ENCODE assay signal across 10 cellular contexts in genomic region chr16:2468725-2469398, GRCh38. TPM values are rescaled to one million over a fixed set of nuclear protein-coding genes. Genes with fewer than 3 reads are reported as not detected.
DNase-seq lines count a peak whose midpoint lies in the region; ATAC-seq, FAIRE-seq and TF ChIP-seq lines count a peak whose summit lies in the region.
"Had no signal": no experiment of that assay in that cellular context is flagged by ENCODE, and none has a peak within 500 bp of the region (broad histone marks: within the 10 kb centered on the region; RNA-seq: fewer than 3 reads in every experiment).

No MANE protein-coding gene starts in this region.

- no peaks in the 10 kb centered on the region for H3K79me2 ChIP-seq in DND-41 (ENCODE audit: insufficient read depth, low read length)

- H3K27me3 ChIP-seq in DND-41 (ENCODE audit: insufficient read depth, low read length, poor library complexity) (peaks cover 41% of the 10 kb centered on the region), IMR-90 (ENCODE audit: control insufficient read depth, insufficient read depth, low read length) (no peaks in the 10 kb centered on the region; the same call in 1 of the 2 replicates), iPS-15b (ENCODE audit: control insufficient read depth, insufficient read depth, low read length) (peaks cover 16% of the 10 kb centered on the region), small intestine (ENCODE audit: control insufficient read depth in 2 of 2, insufficient read depth in 2 of 2, low read length in 2 of 2) (peaks cover 16 to 20% of the 10 kb centered on the region in 2 donors)

- no peak overlapping the region for H2BK120ac ChIP-seq in IMR-90 (ENCODE audit: low read depth, low read length)

- no peak overlapping the region for H3K4ac ChIP-seq in IMR-90 (ENCODE audit: low read depth, low read length)

- no peak overlapping the region for H3K23ac ChIP-seq in IMR-90 (ENCODE audit: low read depth, low read length)

- CTCF ChIA-PET in IMR-90 (lab: Yijun Ruan, JAX), result interaction anchor here (1.2 kb wide), 1 partner anchor 33 kb away, joined by 4 read pairs; no protein-coding TSS in a partner anchor

- no peak overlapping the region for H2BK5ac ChIP-seq in IMR-90 (ENCODE audit: low read depth, low read length, poor library complexity, severe bottlenecking)

- peak overlapping the region; percentile 97 for H2AK9ac ChIP-seq in IMR-90 (replicated peaks; ENCODE audit: low read depth, low read length, poor library complexity)

- no peak overlapping the region for H4K5ac ChIP-seq in IMR-90 (ENCODE audit: low read depth, low read length)

- no TSS peak for BruUV-seq in IMR-90 (replicated peaks; lab: Mats Ljungman, UMichigan)

- in situ Hi-C loops in IMR-90 (cut with MboI; ENCODE audit: low sequenced_read_pairs), result no loop called here

- H3K9me3 ChIP-seq in DND-41 (ENCODE audit: insufficient read depth, low read length, severe bottlenecking), result no peaks in the 10 kb centered on the region
- H3K9me3 ChIP-seq in IMR-90 (ENCODE audit: control insufficient read depth, insufficient read depth, low read length), result no peaks in the 10 kb centered on the region
- H3K9me3 ChIP-seq in iPS-15b (ENCODE audit: control insufficient read depth, insufficient read depth, low read length), result no peaks in the 10 kb centered on the region
- no peaks in the 10 kb centered on the region for H3K9me3 ChIP-seq in small intestine (ENCODE audit: control insufficient read depth, low read depth)

- no peak overlapping the region for H2BK15ac ChIP-seq in IMR-90 (ENCODE audit: low read depth, low read length)

- peak overlapping the region; percentile 13; the same call in 1 of the 2 replicates for H3K9ac ChIP-seq in DND-41 (ENCODE audit: low read depth, low read length)
- H3K9ac ChIP-seq in IMR-90 (ENCODE audit: low read depth, low read length), result no peak overlapping the region
- peak overlapping the region; percentile 38 for H3K9ac ChIP-seq in iPS-15b (ENCODE audit: low read depth, low read length)

- TF ChIP-seq POLR2A in IMR-90 (IDR thresholded peaks at IDR 0.05; ENCODE audit: low read depth, low read length), result no peak

- peaks cover 2% of the 10 kb centered on the region; the same call in 1 of the 2 replicates for H3K36me3 ChIP-seq in DND-41 (ENCODE audit: insufficient read depth, low read length)
- H3K36me3 ChIP-seq in IMR-90 (ENCODE audit: control insufficient read depth, insufficient read depth, low read length), result no peaks in the 10 kb centered on the region
- H3K36me3 ChIP-seq in iPS-15b (ENCODE audit: control insufficient read depth, insufficient read depth, low read length), result peaks cover 7% of the 10 kb centered on the region
- H3K36me3 ChIP-seq in small intestine (ENCODE audit: control insufficient read depth in 2 of 2, insufficient read depth in 2 of 2, low read length in 2 of 2), result no peaks in the 10 kb centered on the region

- POLR2A ChIA-PET in IMR-90 (lab: Charles Lee; ENCODE audit: unreplicated experiment), result no interaction called here

- H3K4me2 ChIP-seq in DND-41 (ENCODE audit: insufficient read depth, low read length) (peak overlapping the region; percentile 36), IMR-90 (ENCODE audit: low read depth, low read length) (peak overlapping the region; percentile 92)

- peaks cover 52% of the 10 kb centered on the region for H4K20me1 ChIP-seq in DND-41 (ENCODE audit: insufficient read depth, low read length)
- H4K20me1 ChIP-seq in IMR-90 (ENCODE audit: insufficient read depth, low read length), result 0 out of 2 replicates have a peak, but pooled peaks cover 5% of the 10 kb centered on the region

- H3K4me3 ChIP-seq in DND-41 (ENCODE audit: low read depth in 1 of 2, low read length in 2 of 2) (no peak overlapping the region), IMR-90 (ENCODE audit: insufficient read depth, low read depth, low read length) (no peak overlapping the region), iPS-15b (ENCODE audit: low read depth, low read length) (peak overlapping the region; percentile 43), small intestine (ENCODE audit: low read depth in 1 of 2, low read length in 2 of 2) (no peak overlapping the region)

- peak; percentile 9 for FAIRE-seq in urothelium cell line (lab: Jason Lieb, UNC)
- FAIRE-seq in small intestine (lab: Jason Lieb, UNC), result no peak

- H3K56ac ChIP-seq in IMR-90 (ENCODE audit: extremely low read depth, insufficient read depth, low read length), result no peak overlapping the region

- intact Hi-C loops in IMR-90 (cut with micrococcal nuclease), result no loop called here

- H3K9me1 ChIP-seq in IMR-90 (ENCODE audit: insufficient read depth, low read length), result peaks cover 8% of the 10 kb centered on the region

- dilution Hi-C loops in IMR-90 (cut with HindIII; ENCODE audit: low sequenced_read_pairs, unreplicated experiment), result no loop called here

- H3K18ac ChIP-seq in IMR-90 (ENCODE audit: low read depth, low read length), result no peak overlapping the region

- TF ChIP-seq RAD21 in IMR-90 (IDR thresholded peaks at IDR 0.05; ENCODE audit: low read length), result no peak

- H4K8ac ChIP-seq in IMR-90 (ENCODE audit: low read depth in 2 of 2, low read length in 2 of 2), result no peak overlapping the region

- H2AFZ ChIP-seq in DND-41 (ENCODE audit: low read depth, low read length) (no peak overlapping the region), IMR-90 (replicated peaks; ENCODE audit: low read length, poor library complexity) (peak overlapping the region; percentile 95)

- H3K27ac ChIP-seq in DND-41 (ENCODE audit: low read length), result peak overlapping the region; percentile 54
- no peak overlapping the region for H3K27ac ChIP-seq in IMR-90 (ENCODE audit: insufficient read depth, low read length)
- H3K27ac ChIP-seq in small intestine (ENCODE audit: low read depth in 1 of 2, low read length in 1 of 2), result no peak overlapping the region
- H3K27ac ChIP-seq: epithelial cell of prostate, HL-60 had no signal

- H3K4me1 ChIP-seq in DND-41 (ENCODE audit: insufficient read depth, low read length) (peaks cover 67% of the 10 kb centered on the region), IMR-90 (ENCODE audit: control insufficient read depth, insufficient read depth, low read length) (peaks cover 20% of the 10 kb centered on the region), iPS-15b (ENCODE audit: control insufficient read depth, insufficient read depth, low read length) (peaks cover 11% of the 10 kb centered on the region), small intestine (ENCODE audit: control insufficient read depth in 2 of 2, insufficient read depth in 1 of 2, low read depth in 1 of 2, low read length in 1 of 2) (peaks cover 0 to 2% of the 10 kb centered on the region in 2 donors)

- ATAC-seq in DND-41 (ENCODE audit: insufficient read depth, low read depth) (peak; percentile 41), IMR-90 (ENCODE audit: low read depth) (no peak), GM19455 (IDR thresholded peaks at IDR 0.05; ENCODE audit: unreplicated experiment) (no peak)

- peaks cover 5 to 15% of the 10 kb centered on the region in 2 experiments; a peak in 1 of 4 replicates for H3K79me1 ChIP-seq in IMR-90 (ENCODE audit: low read depth in 1 of 2, low read length in 2 of 2)

- H2BK20ac ChIP-seq in IMR-90 (ENCODE audit: low read depth, low read length), result no peak overlapping the region

- no peak overlapping the region for H3K14ac ChIP-seq in IMR-90 (replicated peaks; ENCODE audit: low read depth, low read length)

- H4K91ac ChIP-seq in IMR-90 (ENCODE audit: insufficient read depth, low read depth, low read length), result no peak overlapping the region

- H2AK5ac ChIP-seq in IMR-90 (ENCODE audit: low read depth, low read length), result peak overlapping the region; percentile 49; the same call in 1 of the 2 replicates

- WGBS in IMR-90 (ENCODE audit: extremely low coverage in 2 of 2, insufficient read length in 1 of 2), 2 experiments, result 36% methylated on average over 6 of the region's 14 CpGs; no CpG with 5 or more reads in 1 of the 2 experiments
- 8 to 15% (median 11%) methylated on average over 11 to 14 of the region's 14 CpGs for WGBS in small intestine, 3 donors

- TF ChIP-seq CTCF in DND-41 (IDR thresholded peaks at IDR 0.05; ENCODE audit: borderline replicate concordance, extremely low read depth, low read length, poor library complexity, severe bottlenecking) (no peak), IMR-90 (conservative IDR thresholded peaks at IDR 0.05; ENCODE audit: low read depth, low read length) (no peak)

- DNase-seq in DND-41 (peak; percentile 71), IMR-90 (no peak), RPMI8226 (peak; percentile 45), urothelium cell line (ENCODE audit: low spot score) (no peak), SW 1271 (lab: John Stamatoyannopoulos, UW) (no peak), small intestine (no peak)

RNA-seq across cellular contexts. Expression of gene NTN3, which starts 2.2 kb away (rescaled TPM):
- 0.18 and 0.28 TPM in 2 replicates for total RNA-seq in IMR-90 (2012; rRNA removed)
- polyA plus RNA-seq in IMR-90 (2012; rRNA removed) (0.38 and 0.72 TPM in 2 replicates), small intestine (under 1 TPM in 1 of 3 donors, not detected in 2; 0.04 TPM)
- polyA plus RNA-seq in IMR-90 (2012; cell fraction: cytosol; rRNA removed), result 0.44 and 0.96 TPM in 2 replicates
- polyA plus RNA-seq in IMR-90 (2012; cell fraction: nucleus; rRNA removed; ENCODE audit: low replicate concordance), result 0.72 and 2.1 TPM in 2 replicates

RNA-seq across cellular contexts. Expression of gene TBC1D24, which starts 6.1 kb away (rescaled TPM):
- 7.5 and 8.6 TPM in 2 replicates for total RNA-seq in IMR-90 (2012; rRNA removed)
- polyA plus RNA-seq in IMR-90 (2012; rRNA removed) (13.4 and 16.2 TPM in 2 replicates), small intestine (1 to 10 TPM in 2 of 3 donors, under 1 TPM in 1; 0.81 to 4.8 (median 1.6) TPM)
- 6.5 and 11.7 TPM in 2 replicates for polyA plus RNA-seq in IMR-90 (2012; cell fraction: cytosol; rRNA removed)
- 28.4 and 53.0 TPM in 2 replicates for polyA plus RNA-seq in IMR-90 (2012; cell fraction: nucleus; rRNA removed; ENCODE audit: low replicate concordance)

RNA-seq across cellular contexts. Expression of gene TEDC2, which starts 9.0 kb away (rescaled TPM):
- total RNA-seq in IMR-90 (2012; rRNA removed), result 3.6 TPM in 2 replicates
- polyA plus RNA-seq in IMR-90 (2012; rRNA removed) (7.3 and 10.8 TPM in 2 replicates), small intestine (1 to 10 TPM in 2 of 3 donors, under 1 TPM in 1; 0.67 to 7.7 (median 1.1) TPM)
- polyA plus RNA-seq in IMR-90 (2012; cell fraction: cytosol; rRNA removed), result 5.2 and 6.1 TPM in 2 replicates
- polyA plus RNA-seq in IMR-90 (2012; cell fraction: nucleus; rRNA removed; ENCODE audit: low replicate concordance), result 17.1 and 61.0 TPM in 2 replicates

RNA-seq across cellular contexts. Expression of gene CCNF, which starts 39.6 kb away (rescaled TPM):
- 19.2 and 20.1 TPM in 2 replicates for total RNA-seq in IMR-90 (2012; rRNA removed)
- polyA plus RNA-seq in IMR-90 (2012; rRNA removed) (7.8 and 8.2 TPM in 2 replicates), small intestine (10 to 100 TPM in 1 of 3 donors, 1 to 10 TPM in 1, under 1 TPM in 1; 0.89 to 12.4 (median 1.1) TPM)
- polyA plus RNA-seq in IMR-90 (2012; cell fraction: cytosol; rRNA removed), result 5.4 and 6.1 TPM in 2 replicates
- polyA plus RNA-seq in IMR-90 (2012; cell fraction: nucleus; rRNA removed; ENCODE audit: low replicate concordance), result 7.7 and 18.3 TPM in 2 replicates

RNA-seq across cellular contexts. Expression of gene ATP6V0C, which starts 44.9 kb away (rescaled TPM):
- 8.4 and 8.6 TPM in 2 replicates for total RNA-seq in IMR-90 (2012; rRNA removed)
- polyA plus RNA-seq in IMR-90 (2012; rRNA removed) (107 and 108 TPM in 2 replicates), small intestine (100 to 1,000 TPM in 1 of 3 donors, 10 to 100 TPM in 2; 74.5 to 187 (median 98.1) TPM)
- polyA plus RNA-seq in IMR-90 (2012; cell fraction: cytosol; rRNA removed), result 182 and 333 TPM in 2 replicates
- 64.7 and 163 TPM in 2 replicates for polyA plus RNA-seq in IMR-90 (2012; cell fraction: nucleus; rRNA removed; ENCODE audit: low replicate concordance)

Comparison
In these comparisons a context has a peak if more than half of its experiments do, and no peak if none do; other contexts are left out.
1. DNase-seq: peak in DND-41 (single experiment) and RPMI8226 (single experiment); none in IMR-90 (single experiment), urothelium cell line (single experiment), SW 1271 (0 of 2) and small intestine (single experiment).